In the genomic region with DNA sequence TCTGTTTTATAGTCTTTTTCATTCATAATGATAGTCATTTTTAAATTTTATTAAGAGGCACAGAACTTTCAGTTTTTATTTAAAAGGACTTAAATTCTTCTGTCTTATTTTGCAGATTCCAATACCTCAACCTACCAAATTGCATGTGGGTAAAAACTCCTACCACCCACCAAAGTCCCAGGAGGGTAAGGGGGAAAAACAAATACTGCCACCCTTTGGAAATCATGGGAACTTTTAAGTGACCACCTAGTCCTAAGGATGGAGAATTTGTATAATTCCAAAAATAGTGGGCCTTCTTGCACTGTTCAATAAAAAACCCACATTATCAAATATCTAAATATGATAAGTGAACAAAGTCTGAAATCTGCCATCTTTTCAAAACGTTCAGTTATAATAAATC, we compare ENCODE assay signal across 2 cellular contexts.
TF ChIP-seq lines count a peak whose summit lies in the region.

No MANE protein-coding gene starts in this region.

TF ChIP-seq in HEK293, 187 proteins besides CTCF, POLR2A, EP300 and RAD21:
- TF ChIP-seq ZNF707 (tag by site-specific recombination; IDR thresholded peaks at IDR 0.05) (no peak), ZFP3 (tag by site-specific recombination; IDR thresholded peaks at IDR 0.05; ENCODE audit: low read depth) (peak; percentile 58), ZNF660 (tag by site-specific recombination; IDR thresholded peaks at IDR 0.05) (no peak)
TF ChIP-seq in HEK293: peak in this region for 1.

TF ChIP-seq in K562, 482 proteins besides CTCF, POLR2A, EP300 and RAD21:
- TF ChIP-seq ZBTB49 (CRISPR knock-in tag; IDR thresholded peaks at IDR 0.05; ENCODE audit: borderline replicate concordance): no peak
- TF ChIP-seq KLF1 (tag; IDR thresholded peaks at IDR 0.05): no peak
- no peak for TF ChIP-seq BRCA1 (IDR thresholded peaks at IDR 0.05)
- TF ChIP-seq BRCA1 (CRISPR knock-in tag; IDR thresholded peaks at IDR 0.05): no peak
- TF ChIP-seq RBM14 (IDR thresholded peaks at IDR 0.05; ENCODE audit: borderline replicate concordance, insufficient read depth, low read depth, low read length): no peak
